In genomic region chrX:112844250-112844649, GRCh38 we compare ENCODE assay signal across 14 cellular contexts. TPM values are rescaled to one million over a fixed set of nuclear protein-coding genes. Genes with fewer than 3 reads are reported as not detected.
A peak's percentile ranks its signal among the peaks of the same experiment; 100 is the strongest.
DNase-seq lines count a peak whose midpoint lies in the region; ATAC-seq, FAIRE-seq and TF ChIP-seq lines count a peak whose summit lies in the region.
"Had no signal": no experiment of that assay in that cellular context is flagged by ENCODE, and none has a peak within 500 bp of the region (broad histone marks: within the 10 kb centered on the region; RNA-seq: fewer than 3 reads in every experiment).

No MANE protein-coding gene starts in this region.

- TF ChIP-seq CTCF in IMR-90 (conservative IDR thresholded peaks at IDR 0.05; ENCODE audit: low read depth, low read length) (no peak), nephron (IDR thresholded peaks at IDR 0.05; ENCODE audit: unreplicated experiment in 3 of 3) (no peak)

- POLR2A ChIA-PET in IMR-90 (lab: Charles Lee; ENCODE audit: unreplicated experiment): interaction anchor here (0.6 kb wide), 1 partner anchor 58 kb away, joined by 3 read pairs; no protein-coding TSS in a partner anchor

- no peak overlapping the region for H3K18ac ChIP-seq in IMR-90 (ENCODE audit: low read depth, low read length)

- TF ChIP-seq RAD21 in IMR-90 (IDR thresholded peaks at IDR 0.05; ENCODE audit: low read length): no peak

- peaks cover 69% of the 10 kb centered on the region for H3K4me1 Mint-ChIP-seq in nephron
- peaks cover 24% of the 10 kb centered on the region for H3K4me1 Mint-ChIP-seq in activated T-helper 1 cell treated with anti-CD3 and anti-CD28 coated beads, Interleukin-12 subunit alpha, Interleukin-12 subunit beta, Interleukin-2, Interleukin-4 antibody, amounts not matched to agents 30 ng/mL and 10 ng/mL and 1 ng/mL, durations not matched to agents 14 hours and 24 hours and 36 hours (ENCODE audit: low read depth)

- H4K8ac ChIP-seq in IMR-90 (ENCODE audit: low read depth in 2 of 2, low read length in 2 of 2): no peak overlapping the region

- no peaks in the 10 kb centered on the region for H3K9me3 ChIP-seq in IMR-90 (ENCODE audit: control insufficient read depth, insufficient read depth, low read length)

- no peaks in the 10 kb centered on the region for H3K9me1 ChIP-seq in IMR-90 (ENCODE audit: insufficient read depth, low read length)

- H3K27me3 ChIP-seq in IMR-90 (ENCODE audit: control insufficient read depth, insufficient read depth, low read length): no peaks in the 10 kb centered on the region; the same call in 1 of the 2 replicates

- H2BK15ac ChIP-seq in IMR-90 (ENCODE audit: low read depth, low read length): no peak overlapping the region

- no CpG with 5 or more reads among the region's 6 CpGs for WGBS in IMR-90 (ENCODE audit: extremely low coverage in 2 of 2, insufficient read length in 1 of 2), 2 experiments

- CTCF ChIA-PET in IMR-90 (lab: Yijun Ruan, JAX): interaction anchor here (0.7 to 1.3 kb wide), 2 partner anchors 12 to 89 kb away, joined by 3 read pairs; no protein-coding TSS in a partner anchor

- H2BK120ac ChIP-seq in IMR-90 (ENCODE audit: low read depth, low read length): no peak overlapping the region

- H3K4ac ChIP-seq in IMR-90 (ENCODE audit: low read depth, low read length): no peak overlapping the region

- no peaks in the 10 kb centered on the region for H4K20me1 ChIP-seq in IMR-90 (ENCODE audit: insufficient read depth, low read length)
- H4K20me1 ChIP-seq: BLaER1 treated with 17β-estradiol and CSF1 and Interleukin-3, amounts not matched to agents 10 nM and 100 nM had no signal

- ATAC-seq in GM18511 (IDR thresholded peaks at IDR 0.05; ENCODE audit: unreplicated experiment) (peak; percentile 28), IMR-90 (ENCODE audit: low read depth) (no peak)

- H3K4me3 Mint-ChIP-seq in nephron: no peak overlapping the region
- no peak overlapping the region for H3K4me3 Mint-ChIP-seq in activated T-helper 1 cell treated with anti-CD3 and anti-CD28 coated beads, Interleukin-12 subunit alpha, Interleukin-12 subunit beta, Interleukin-2, Interleukin-4 antibody, amounts not matched to agents 30 ng/mL and 10 ng/mL and 1 ng/mL, durations not matched to agents 14 hours and 24 hours and 36 hours
- H3K4me3 Mint-ChIP-seq: dendritic cell treated with granulocyte-macrophage colony-stimulating factor and Interleukin-4, amounts not matched to agents 40 ng/mL and 50 ng/mL, for 4 days had no signal

- no peaks in the 10 kb centered on the region; the same call in 1 of the 2 replicates for H3K4me1 ChIP-seq in IMR-90 (ENCODE audit: control insufficient read depth, insufficient read depth, low read length)

- no peak overlapping the region for H2BK5ac ChIP-seq in IMR-90 (ENCODE audit: low read depth, low read length, poor library complexity, severe bottlenecking)

- no peak overlapping the region for H3K4me3 ChIP-seq in IMR-90 (ENCODE audit: insufficient read depth, low read depth, low read length)
- H3K4me3 ChIP-seq: BLaER1 treated with 17β-estradiol and CSF1 and Interleukin-3, amounts not matched to agents 10 nM and 100 nM had no signal

- no peak overlapping the region for H3K4me2 ChIP-seq in IMR-90 (ENCODE audit: low read depth, low read length)
- H3K4me2 ChIP-seq: BLaER1 treated with 17β-estradiol and CSF1 and Interleukin-3, amounts not matched to agents 10 nM and 100 nM had no signal

- no peak overlapping the region for H3K56ac ChIP-seq in IMR-90 (ENCODE audit: extremely low read depth, insufficient read depth, low read length)

- peak overlapping the region; percentile 95 to 100 (median 98) for H3K27ac Mint-ChIP-seq in nephron
- H3K27ac Mint-ChIP-seq in activated T-helper 1 cell treated with anti-CD3 and anti-CD28 coated beads, Interleukin-12 subunit alpha, Interleukin-12 subunit beta, Interleukin-2, Interleukin-4 antibody, amounts not matched to agents 30 ng/mL and 10 ng/mL and 1 ng/mL, durations not matched to agents 14 hours and 24 hours and 36 hours: no peak overlapping the region
- H3K27ac Mint-ChIP-seq: dendritic cell treated with granulocyte-macrophage colony-stimulating factor and Interleukin-4, amounts not matched to agents 40 ng/mL and 50 ng/mL, for 4 days had no signal

- H3K23ac ChIP-seq in IMR-90 (ENCODE audit: low read depth, low read length): no peak overlapping the region

- peaks cover 4% of the 10 kb centered on the region for H3K9me3 Mint-ChIP-seq in nephron
- H3K9me3 Mint-ChIP-seq in activated T-helper 1 cell treated with anti-CD3 and anti-CD28 coated beads, Interleukin-12 subunit alpha, Interleukin-12 subunit beta, Interleukin-2, Interleukin-4 antibody, amounts not matched to agents 30 ng/mL and 10 ng/mL and 1 ng/mL, durations not matched to agents 14 hours and 24 hours and 36 hours: no peaks in the 10 kb centered on the region
- H3K9me3 Mint-ChIP-seq: dendritic cell treated with granulocyte-macrophage colony-stimulating factor and Interleukin-4, amounts not matched to agents 40 ng/mL and 50 ng/mL, for 4 days had no signal

- H2BK20ac ChIP-seq in IMR-90 (ENCODE audit: low read depth, low read length): no peak overlapping the region

- H2AK9ac ChIP-seq in IMR-90 (replicated peaks; ENCODE audit: low read depth, low read length, poor library complexity): no peak overlapping the region

- no peak overlapping the region for H2AK5ac ChIP-seq in IMR-90 (ENCODE audit: low read depth, low read length)

- peak; percentile 45 for FAIRE-seq in GM19239 (lab: Jason Lieb, UNC)

- no peak overlapping the region for H4K5ac ChIP-seq in IMR-90 (ENCODE audit: low read depth, low read length)

- H3K14ac ChIP-seq in IMR-90 (replicated peaks; ENCODE audit: low read depth, low read length): no peak overlapping the region

- dilution Hi-C loops in IMR-90 (cut with HindIII; ENCODE audit: low sequenced_read_pairs, unreplicated experiment): no loop called here

- no peaks in the 10 kb centered on the region for H3K36me3 ChIP-seq in IMR-90 (ENCODE audit: control insufficient read depth, insufficient read depth, low read length)
- H3K36me3 ChIP-seq: BLaER1 treated with 17β-estradiol and CSF1 and Interleukin-3, amounts not matched to agents 10 nM and 100 nM had no signal

- in situ Hi-C loops in IMR-90 (cut with MboI; ENCODE audit: low sequenced_read_pairs): loop anchor here (25.0 kb wide), 1 partner anchor 1157 kb away; the partner anchor contains the start of gene ALG13

- no peak overlapping the region for H4K91ac ChIP-seq in IMR-90 (ENCODE audit: insufficient read depth, low read depth, low read length)

- no TSS peak for BruUV-seq in IMR-90 (replicated peaks; lab: Mats Ljungman, UMichigan)

- peaks cover 0 to 4% of the 10 kb centered on the region in 2 experiments; a peak in 2 of 4 replicates for H3K79me1 ChIP-seq in IMR-90 (ENCODE audit: low read depth in 1 of 2, low read length in 2 of 2)

- no peak overlapping the region for H3K9ac ChIP-seq in IMR-90 (ENCODE audit: low read depth, low read length)
- H3K9ac ChIP-seq: BLaER1 treated with 17β-estradiol and CSF1 and Interleukin-3, amounts not matched to agents 10 nM and 100 nM had no signal

- TF ChIP-seq POLR2A in IMR-90 (IDR thresholded peaks at IDR 0.05; ENCODE audit: low read depth, low read length): no peak

- H3K27ac ChIP-seq in IMR-90 (ENCODE audit: insufficient read depth, low read length): no peak overlapping the region
- H3K27ac ChIP-seq: BLaER1 treated with 17β-estradiol and CSF1 and Interleukin-3, amounts not matched to agents 10 nM and 100 nM had no signal

- peaks cover 5% of the 10 kb centered on the region for H3K36me3 Mint-ChIP-seq in nephron (ENCODE audit: low read depth)
- H3K36me3 Mint-ChIP-seq in activated T-helper 1 cell treated with anti-CD3 and anti-CD28 coated beads, Interleukin-12 subunit alpha, Interleukin-12 subunit beta, Interleukin-2, Interleukin-4 antibody, amounts not matched to agents 30 ng/mL and 10 ng/mL and 1 ng/mL, durations not matched to agents 14 hours and 24 hours and 36 hours (ENCODE audit: low read depth): no peaks in the 10 kb centered on the region

- H2AFZ ChIP-seq in IMR-90 (replicated peaks; ENCODE audit: low read length, poor library complexity): no peak overlapping the region

- H3K27me3 Mint-ChIP-seq in nephron (ENCODE audit: low read depth): peaks cover 4% of the 10 kb centered on the region
- peaks cover 9% of the 10 kb centered on the region for H3K27me3 Mint-ChIP-seq in activated T-helper 1 cell treated with anti-CD3 and anti-CD28 coated beads, Interleukin-12 subunit alpha, Interleukin-12 subunit beta, Interleukin-2, Interleukin-4 antibody, amounts not matched to agents 30 ng/mL and 10 ng/mL and 1 ng/mL, durations not matched to agents 14 hours and 24 hours and 36 hours (ENCODE audit: insufficient read depth)

- DNase-seq in GM19239 (ENCODE audit: insufficient read length, low spot score) (no peak), IMR-90 (peak; percentile 50), NK-92 (lab: John Stamatoyannopoulos, UW; ENCODE audit: unreplicated experiment) (no peak), hypothalamus (lab: John Stamatoyannopoulos, UW) (no peak)
- no peak for DNase-seq in activated T-helper 1 cell treated with anti-CD3 and anti-CD28 coated beads, Interleukin-12 subunit alpha, Interleukin-12 subunit beta, Interleukin-2, Interleukin-4 antibody, amounts not matched to agents 30 ng/mL and 10 ng/mL and 1 ng/mL, durations not matched to agents 14 hours and 24 hours and 36 hours (ENCODE audit: low spot score)
- DNase-seq: activated CD4-positive, alpha-beta T cell treated with anti-CD3 and anti-CD28 coated beads, Interleukin-2, amount 50 U/mL, for 4 hours; aorta; NCI-H748 treated with DMSO at 0.1 percent for 48 hours; Right ventricle myocardium superior; T-helper 9 cell had no signal

- intact Hi-C loops in IMR-90 (cut with micrococcal nuclease): loop anchor here (10.0 kb wide), 1 partner anchor 189 kb away; no protein-coding TSS in a partner anchor
- intact Hi-C loops in activated T-helper 1 cell treated with anti-CD3 and anti-CD28 coated beads, Interleukin-12 subunit alpha, Interleukin-12 subunit beta, Interleukin-2, Interleukin-4 antibody, amounts not matched to agents 30 ng/mL and 10 ng/mL and 1 ng/mL, durations not matched to agents 14 hours and 24 hours and 36 hours (cut with micrococcal nuclease): loop anchor here (2.0 to 5.0 kb wide), 3 partner anchors 23 to 1162 kb away; partner anchors contain the start of genes ALG13 and LHFPL1

TF ChIP-seq in IMR-90, 13 proteins besides CTCF, POLR2A, EP300 and RAD21:
- TF ChIP-seq NFE2L2 (IDR thresholded peaks at IDR 0.05; ENCODE audit: low read depth, low read length): no peak
- no peak for TF ChIP-seq CHD1 (IDR thresholded peaks at IDR 0.05; ENCODE audit: low read depth, low read length)
- TF ChIP-seq FOS (IDR thresholded peaks at IDR 0.05; ENCODE audit: low read depth, low read length): peak; percentile 47
TF ChIP-seq in IMR-90: peak in this region for 1.

RNA-seq across cellular contexts. Expression of gene AMOT, which starts 3.6 kb away (rescaled TPM):
- total RNA-seq in IMR-90 (2012; rRNA removed): 5.3 and 9.1 TPM in 2 replicates
- 4.7 TPM in 2 replicates for polyA plus RNA-seq in IMR-90 (2012; rRNA removed)
- 1.9 and 3.1 TPM in 2 replicates for polyA plus RNA-seq in IMR-90 (2012; cell fraction: cytosol; rRNA removed)
- polyA plus RNA-seq in IMR-90 (2012; cell fraction: nucleus; rRNA removed; ENCODE audit: low replicate concordance): 3.6 and 5.4 TPM in 2 replicates
- 1.3 and 1.9 TPM in 2 replicates for total RNA-seq in activated T-helper 1 cell treated with anti-CD3 and anti-CD28 coated beads, Interleukin-12 subunit alpha, Interleukin-12 subunit beta, Interleukin-2, Interleukin-4 antibody, amounts not matched to agents 30 ng/mL and 10 ng/mL and 1 ng/mL, durations not matched to agents 14 hours and 24 hours and 36 hours
